ENCODE assay signal across 8 cellular contexts in genomic region chr15:43509002-43509922, GRCh38. TPM values are rescaled to one million over a fixed set of nuclear protein-coding genes. Genes with fewer than 3 reads are reported as not detected.
A peak's percentile ranks its signal among the peaks of the same experiment; 100 is the strongest.
DNase-seq lines count a peak whose midpoint lies in the region; ATAC-seq and TF ChIP-seq lines count a peak whose summit lies in the region.

No MANE protein-coding gene starts in this region.

- peaks cover 26% of the 10 kb centered on the region for H3K4me1 ChIP-seq in BE2C
- peaks cover 21% of the 10 kb centered on the region for H3K4me1 ChIP-seq in Karpas-422 (ENCODE audit: low read length)
- H3K4me1 ChIP-seq in muscle layer of colon (ENCODE audit: insufficient read depth, low read length), result peaks cover 33% of the 10 kb centered on the region

- H3K9me3 ChIP-seq in BE2C (no peaks in the 10 kb centered on the region), Karpas-422 (ENCODE audit: low read length) (no peaks in the 10 kb centered on the region), muscle layer of colon (ENCODE audit: low read length) (no peaks in the 10 kb centered on the region)

- H3K4me1 Mint-ChIP-seq in brain, result peaks cover 90% of the 10 kb centered on the region

- no peaks in the 10 kb centered on the region for H3K36me3 ChIP-seq in BE2C
- no peaks in the 10 kb centered on the region; the same call in 1 of the 2 replicates for H3K36me3 ChIP-seq in Karpas-422 (ENCODE audit: insufficient read depth, low read length)
- H3K36me3 ChIP-seq in muscle layer of colon (ENCODE audit: insufficient read depth, low read length), result no peaks in the 10 kb centered on the region

- H3K27ac Mint-ChIP-seq in brain, result peak overlapping the region; percentile 97 to 99 (median 99)

- H3K4me3 ChIP-seq in BE2C (ENCODE audit: low read depth, low read length), result peak overlapping the region; percentile 72
- peak overlapping the region; percentile 79 for H3K4me3 ChIP-seq in Karpas-422 (ENCODE audit: low read length)
- H3K4me3 ChIP-seq in muscle layer of colon (ENCODE audit: low read depth in 1 of 2, low read length in 2 of 2), result peak overlapping the region in 1 of 2 donors; percentile 90

- H3K27me3 ChIP-seq in BE2C (no peaks in the 10 kb centered on the region), Karpas-422 (ENCODE audit: low read length) (no peaks in the 10 kb centered on the region), muscle layer of colon (ENCODE audit: control insufficient read depth in 1 of 2, insufficient read depth in 2 of 2, low read length in 2 of 2) (no peaks in the 10 kb centered on the region)

- H4K20me1 ChIP-seq in Karpas-422 (ENCODE audit: insufficient read depth, low read depth, low read length), result no peaks in the 10 kb centered on the region

- H3K27me3 Mint-ChIP-seq in brain, result peaks cover 15% of the 10 kb centered on the region

- peak overlapping the region; percentile 88; the same call in 1 of the 2 replicates for H2AFZ ChIP-seq in Karpas-422 (ENCODE audit: low read length)

- H3K4me3 Mint-ChIP-seq in brain, result peak overlapping the region; percentile 92 to 96 (median 93)

- TF ChIP-seq CTCF in BE2C (IDR thresholded peaks at IDR 0.05; ENCODE audit: low read depth, low read length) (no peak), brain (conservative IDR thresholded peaks at IDR 0.05) (no peak)

- no peaks in the 10 kb centered on the region for H3K9me2 ChIP-seq in Karpas-422 (replicated peaks; ENCODE audit: insufficient read depth, low read length)

- H3K9ac ChIP-seq in Karpas-422 (ENCODE audit: low read length) (peak overlapping the region; percentile 84), muscle layer of colon (ENCODE audit: low read length) (peak overlapping the region; percentile 72)

- H3K79me2 ChIP-seq in Karpas-422 (ENCODE audit: low read length), result no peaks in the 10 kb centered on the region

- DNase-seq in BE2C (peak; percentile 37), Karpas-422 (peak; percentile 28), NCI-H2107 treated with DMSO at 0.1 percent for 48 hours (lab: John Stamatoyannopoulos, UW; ENCODE audit: unreplicated experiment) (no peak), MV-4-11 (lab: John Stamatoyannopoulos, UW) (no peak), NCI-H2029 treated with DMSO at 0.1 percent for 48 hours (lab: John Stamatoyannopoulos, UW) (no peak)

- peak overlapping the region; percentile 96 for H3K4me2 ChIP-seq in Karpas-422 (ENCODE audit: low read depth, low read length, poor library complexity, severe bottlenecking)

- no peaks in the 10 kb centered on the region for H3K36me3 Mint-ChIP-seq in brain

- H3K9me3 Mint-ChIP-seq in brain, result peaks cover 0 to 3% (median 0%) of the 10 kb centered on the region in 5 experiments

- H3K27ac ChIP-seq in Karpas-422 (ENCODE audit: low read length), result peak overlapping the region; percentile 79; the same call in 1 of the 2 replicates
- H3K27ac ChIP-seq in muscle layer of colon (ENCODE audit: low read depth, low read length), result peak overlapping the region; percentile 94

- ATAC-seq in HG02870 (IDR thresholded peaks at IDR 0.05; ENCODE audit: unreplicated experiment), result no peak

RNA-seq across cellular contexts. Expression of gene MAP1A, which starts 8.1 kb away (rescaled TPM):
- 70.1 TPM for polyA plus RNA-seq in BE2C (2012; ENCODE audit: insufficient read depth, insufficient read length, low read depth)
- total RNA-seq in Karpas-422 (2014; rRNA removed; shearing (Covaris generic); ENCODE audit: low replicate concordance), result 1.4 and 1.8 TPM in 2 replicates
- 107 TPM for polyA plus RNA-seq in brain (ENCODE audit: insufficient read depth, low read depth, low replicate concordance)

RNA-seq across cellular contexts. Expression of gene TP53BP1, which starts 16.3 kb away (rescaled TPM):
- polyA plus RNA-seq in BE2C (2012; ENCODE audit: insufficient read depth, insufficient read length, low read depth), result 48.8 TPM
- total RNA-seq in Karpas-422 (2014; rRNA removed; shearing (Covaris generic); ENCODE audit: low replicate concordance), result 62.7 and 82.3 TPM in 2 replicates
- 22.8 TPM for polyA plus RNA-seq in brain (ENCODE audit: insufficient read depth, low read depth, low replicate concordance)

Comparison
In these comparisons a context has a peak if more than half of its experiments do, and no peak if none do; other contexts are left out.
1. DNase-seq: peak in BE2C (single experiment) and Karpas-422 (single experiment); none in NCI-H2107 treated with DMSO at 0.1 percent for 48 hours (single experiment), MV-4-11 (single experiment) and NCI-H2029 treated with DMSO at 0.1 percent for 48 hours (single experiment).